Comparison of ENCODE assay signal across 9 cellular contexts in the genomic region with DNA sequence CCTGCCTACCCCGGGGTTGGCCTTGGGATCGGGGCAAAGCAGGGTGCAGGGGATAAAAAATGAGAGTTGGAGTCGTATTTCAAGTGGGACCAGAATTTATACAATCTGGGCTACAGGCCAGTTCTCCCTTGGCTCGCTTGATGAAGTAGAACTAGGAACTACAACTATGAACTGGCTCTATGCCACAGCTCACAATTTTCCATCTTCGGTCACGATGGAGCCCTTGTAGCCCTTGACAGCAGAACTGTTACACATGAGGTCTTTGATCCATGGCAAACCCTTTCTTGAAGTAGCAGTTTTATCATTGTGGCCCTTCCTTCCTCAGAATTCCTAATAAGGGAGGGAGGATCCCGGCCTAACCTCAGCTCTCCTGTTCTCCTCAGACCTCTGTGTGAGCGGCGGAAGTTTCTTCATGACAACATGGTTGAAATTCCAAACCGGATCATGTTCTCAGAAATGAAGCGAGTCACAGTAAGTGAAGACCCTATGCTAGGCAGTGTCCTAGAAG. TPM values are rescaled to one million over a fixed set of nuclear protein-coding genes. Genes with fewer than 3 reads are reported as not detected.
DNase-seq lines count a peak whose midpoint lies in the region; ATAC-seq, FAIRE-seq and TF ChIP-seq lines count a peak whose summit lies in the region.
"Had no signal": no experiment of that assay in that cellular context is flagged by ENCODE, and none has a peak within 500 bp of the region (broad histone marks: within the 10 kb centered on the region; RNA-seq: fewer than 3 reads in every experiment).

No MANE protein-coding gene starts in this region.

- H3K4me1 ChIP-seq in endothelial cell of umbilical vein (ENCODE audit: control insufficient read depth, extremely low read depth, insufficient read depth, low read length) = peaks cover 2% of the 10 kb centered on the region
- peaks cover 13% of the 10 kb centered on the region for H3K4me1 ChIP-seq in upper lobe of right lung

- POLR2A ChIA-PET in endothelial cell of umbilical vein (lab: Charles Lee) = no interaction called here

- dilution Hi-C loops in endothelial cell of umbilical vein (cut with MboI; ENCODE audit: extremely low pct_ligation_motif_present, low sequenced_read_pairs) = loop anchor here (25.0 kb wide), 1 partner anchor 115 kb away; the partner anchor contains the start of genes FNDC8 and RAD51D

- BruUV-seq in endothelial cell of umbilical vein (replicated peaks; lab: Mats Ljungman, UMichigan) = no TSS peak

- H3K27me3 ChIP-seq in endothelial cell of umbilical vein (ENCODE audit: control insufficient read depth in 2 of 2, insufficient read depth in 2 of 2, low read length in 2 of 2) = no peaks in the 10 kb centered on the region
- no peaks in the 10 kb centered on the region for H3K27me3 ChIP-seq in upper lobe of right lung

- peak; percentile 41 for ATAC-seq in upper lobe of right lung

- no peak overlapping the region for H2AFZ ChIP-seq in endothelial cell of umbilical vein (ENCODE audit: low read depth, low read length)

- H3K4me3 ChIP-seq in endothelial cell of umbilical vein (replicated peaks in 1 of 3; ENCODE audit: insufficient read depth in 1 of 3, low read depth in 1 of 3, low read length in 3 of 3) = no peak overlapping the region
- no peak overlapping the region for H3K4me3 ChIP-seq in upper lobe of right lung
- H3K4me3 ChIP-seq: A549 had no signal

- H3K79me2 ChIP-seq in endothelial cell of umbilical vein (ENCODE audit: control insufficient read depth, insufficient read depth, low read length) = no peaks in the 10 kb centered on the region

- intact Hi-C loops in endothelial cell of umbilical vein (cut with micrococcal nuclease) = no loop called here
- intact Hi-C loops in upper lobe of right lung (cut with DNase I) = no loop called here

- TF ChIP-seq POLR2A in endothelial cell of umbilical vein (IDR thresholded peaks at IDR 0.05; ENCODE audit: low read depth, low read length) = no peak

- FAIRE-seq in endothelial cell of umbilical vein (lab: Jason Lieb, UNC) (no peak), urothelium cell line (lab: Jason Lieb, UNC) (no peak)
- FAIRE-seq: A549 had no signal

- no peaks in the 10 kb centered on the region for H4K20me1 ChIP-seq in endothelial cell of umbilical vein (replicated peaks; ENCODE audit: control insufficient read depth, extremely low read depth, insufficient read depth, low read length)

- no peak overlapping the region for H3K27ac ChIP-seq in endothelial cell of umbilical vein (ENCODE audit: insufficient read depth, low read depth, low read length)
- peak overlapping the region; percentile 42 for H3K27ac ChIP-seq in upper lobe of right lung
- H3K27ac ChIP-seq: A549 had no signal

- TF ChIP-seq CTCF in endothelial cell of umbilical vein (IDR thresholded peaks at IDR 0.05; ENCODE audit: extremely low read depth in 1 of 2, insufficient read depth in 1 of 2, low read depth in 1 of 2, low read length in 2 of 2) (no peak), upper lobe of right lung (IDR thresholded peaks at IDR 0.05) (no peak)

- H3K4me2 ChIP-seq in endothelial cell of umbilical vein (ENCODE audit: insufficient read depth, low read length) = no peak overlapping the region
- H3K4me2 ChIP-seq: A549 had no signal

- H3K9me1 ChIP-seq in endothelial cell of umbilical vein (replicated peaks; ENCODE audit: control insufficient read depth, extremely low read depth, insufficient read depth, low read length) = no peaks in the 10 kb centered on the region

- peak; percentile 42 for DNase-seq in NCI-H2196 (lab: John Stamatoyannopoulos, UW; ENCODE audit: unreplicated experiment)
- no peak for DNase-seq in NCI-H2196 treated with DMSO at 0.1 percent for 48 hours (lab: John Stamatoyannopoulos, UW; ENCODE audit: unreplicated experiment)
- peak; percentile 21 for DNase-seq in endothelial cell of umbilical vein (ENCODE audit: low read depth, low spot score)
- peak; percentile 56 to 74 for DNase-seq in lung microvascular endothelial cell (ENCODE audit: low read depth in 2 of 2)
- no peak for DNase-seq in upper lobe of right lung
- DNase-seq in urothelium cell line (ENCODE audit: low spot score) = no peak
- no peak for DNase-seq in dermis blood vessel endothelial cell
- no peak for DNase-seq in activated T-cell treated with anti-CD3 and anti-CD28 coated beads, Interleukin-2, amount 50 U/mL, for 1 hour

- H3K36me3 ChIP-seq in endothelial cell of umbilical vein (ENCODE audit: control insufficient read depth in 2 of 2, extremely low read depth in 1 of 2, insufficient read depth in 2 of 2, low read length in 2 of 2) = peaks cover 2 to 13% of the 10 kb centered on the region in 2 experiments
- H3K36me3 ChIP-seq in upper lobe of right lung = peaks cover 57% of the 10 kb centered on the region

- no peak overlapping the region for H3K9ac ChIP-seq in endothelial cell of umbilical vein (replicated peaks; ENCODE audit: extremely low read depth, insufficient read depth, low read length)

- H3K9me3 ChIP-seq in endothelial cell of umbilical vein (replicated peaks; ENCODE audit: control insufficient read depth, insufficient read depth, low read length) = no peaks in the 10 kb centered on the region
- H3K9me3 ChIP-seq in upper lobe of right lung = no peaks in the 10 kb centered on the region
- H3K9me3 ChIP-seq: A549 had no signal

- CTCF ChIA-PET in endothelial cell of umbilical vein (lab: Charles Lee) = interaction anchor here (0.8 to 5.0 kb wide), 6 partner anchors 11 to 123 kb away, joined by 3 to 48 read pairs (median 8); partner anchors contain the start of genes FNDC8, RAD51D and RFFL

TF ChIP-seq in endothelial cell of umbilical vein, 7 proteins besides CTCF, POLR2A, EP300 and RAD21:
- TF ChIP-seq, protein P1, sequence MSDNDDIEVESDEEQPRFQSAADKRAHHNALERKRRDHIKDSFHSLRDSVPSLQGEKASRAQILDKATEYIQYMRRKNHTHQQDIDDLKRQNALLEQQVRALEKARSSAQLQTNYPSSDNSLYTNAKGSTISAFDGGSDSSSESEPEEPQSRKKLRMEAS (IDR thresholded peaks at IDR 0.05; ENCODE audit: insufficient read depth, insufficient read length) = no peak
- no peak for TF ChIP-seq MYC (IDR thresholded peaks at IDR 0.05; ENCODE audit: low read depth, low read length)
- TF ChIP-seq POLR2AphosphoS5 (IDR thresholded peaks at IDR 0.05; ENCODE audit: insufficient read depth, low read depth, low read length) = no peak
- TF ChIP-seq EZH2 (IDR thresholded peaks at IDR 0.05; ENCODE audit: borderline replicate concordance, low read depth, low read length, severe bottlenecking) = no peak
- TF ChIP-seq JUN (IDR thresholded peaks at IDR 0.05; ENCODE audit: borderline replicate concordance, insufficient read depth, insufficient read length, low read depth) = no peak
- TF ChIP-seq GATA2 (IDR thresholded peaks at IDR 0.05; ENCODE audit: insufficient read depth, insufficient read length, low read depth, low read length) = no peak
- no peak for TF ChIP-seq FOS (IDR thresholded peaks at IDR 0.05; ENCODE audit: borderline replicate concordance, insufficient read depth, low read length)
TF ChIP-seq in endothelial cell of umbilical vein: peak in this region for 0.

RNA-seq across cellular contexts. Expression of gene LIG3, which starts 17.1 kb away (rescaled TPM):
- total RNA-seq in endothelial cell of umbilical vein = 35.3 and 39.7 TPM in 2 replicates
- 23.0 and 25.8 TPM in 2 replicates for polyA plus RNA-seq in endothelial cell of umbilical vein
- 26.2 and 33.5 TPM in 2 replicates for polyA plus RNA-seq in endothelial cell of umbilical vein (2011; cell fraction: cytosol; rRNA removed)
- polyA plus RNA-seq in endothelial cell of umbilical vein (2011; cell fraction: nucleus; rRNA removed) = 61.2 and 73.7 TPM in 2 replicates
- polyA plus RNA-seq in endothelial cell of umbilical vein (2012) = 23.5 and 26.2 TPM in 2 replicates
- polyA minus RNA-seq in endothelial cell of umbilical vein = 76.9 and 81.7 TPM in 2 replicates
- 39.3 TPM for polyA minus RNA-seq in endothelial cell of umbilical vein (2011; cell fraction: cytosol; rRNA and poly(A)+ RNA removed)
- 60.2 and 75.1 TPM in 2 replicates for polyA minus RNA-seq in endothelial cell of umbilical vein (2011; cell fraction: nucleus; rRNA and poly(A)+ RNA removed)
- 13.5 and 17.3 TPM in 2 replicates for total RNA-seq in lung microvascular endothelial cell
- total RNA-seq in upper lobe of right lung = 29.7 TPM
- total RNA-seq in dermis blood vessel endothelial cell = 23.1 and 37.8 TPM in 2 replicates

RNA-seq across cellular contexts. Expression of gene ZNF830, which starts 36.1 kb away (rescaled TPM):
- total RNA-seq in endothelial cell of umbilical vein (13.9 and 15.0 TPM in 2 replicates), lung microvascular endothelial cell (7.8 and 13.9 TPM in 2 replicates), upper lobe of right lung (19.6 TPM), dermis blood vessel endothelial cell (15.0 and 17.5 TPM in 2 replicates)
- polyA plus RNA-seq in endothelial cell of umbilical vein = 2.2 and 3.1 TPM in 2 replicates
- polyA plus RNA-seq in endothelial cell of umbilical vein (2011; cell fraction: cytosol; rRNA removed) = 5.6 and 5.9 TPM in 2 replicates
- polyA plus RNA-seq in endothelial cell of umbilical vein (2011; cell fraction: nucleus; rRNA removed) = 6.5 and 8.1 TPM in 2 replicates
- 8.6 and 11.8 TPM in 2 replicates for polyA plus RNA-seq in endothelial cell of umbilical vein (2012)
- 3.4 and 5.9 TPM in 2 replicates for polyA minus RNA-seq in endothelial cell of umbilical vein
- 3.2 TPM for polyA minus RNA-seq in endothelial cell of umbilical vein (2011; cell fraction: cytosol; rRNA and poly(A)+ RNA removed)
- 9.5 and 11.1 TPM in 2 replicates for polyA minus RNA-seq in endothelial cell of umbilical vein (2011; cell fraction: nucleus; rRNA and poly(A)+ RNA removed)

RNA-seq across cellular contexts. Expression of gene CCT6B, which starts 36.1 kb away (rescaled TPM):
- total RNA-seq in endothelial cell of umbilical vein = 0.78 and 1.6 TPM in 2 replicates
- polyA plus RNA-seq in endothelial cell of umbilical vein = 0.35 and 0.37 TPM in 2 replicates
- 0.42 and 0.48 TPM in 2 replicates for polyA plus RNA-seq in endothelial cell of umbilical vein (2011; cell fraction: cytosol; rRNA removed)
- polyA plus RNA-seq in endothelial cell of umbilical vein (2011; cell fraction: nucleus; rRNA removed) = 0.80 and 0.82 TPM in 2 replicates
- 0.19 and 0.66 TPM in 2 replicates for polyA plus RNA-seq in endothelial cell of umbilical vein (2012)
- 0.27 and 0.57 TPM in 2 replicates for polyA minus RNA-seq in endothelial cell of umbilical vein
- polyA minus RNA-seq in endothelial cell of umbilical vein (2011; cell fraction: cytosol; rRNA and poly(A)+ RNA removed) = not detected
- 0.24 and 0.48 TPM in 2 replicates for polyA minus RNA-seq in endothelial cell of umbilical vein (2011; cell fraction: nucleus; rRNA and poly(A)+ RNA removed)
- 0.20 and 0.44 TPM in 2 replicates for total RNA-seq in lung microvascular endothelial cell
- total RNA-seq in upper lobe of right lung = 1.7 TPM
- total RNA-seq in dermis blood vessel endothelial cell = 0.28 and 1.4 TPM in 2 replicates

Comparison
In these comparisons a context has a peak if more than half of its experiments do, and no peak if none do; other contexts are left out.
1. DNase-seq: peak in NCI-H2196 (single experiment), endothelial cell of umbilical vein (single experiment) and lung microvascular endothelial cell (2 of 2); none in NCI-H2196 treated with DMSO at 0.1 percent for 48 hours (single experiment), upper lobe of right lung (single experiment), urothelium cell line (single experiment), dermis blood vessel endothelial cell (single experiment) and activated T-cell treated with anti-CD3 and anti-CD28 coated beads, Interleukin-2, amount 50 U/mL, for 1 hour (single experiment).